In genomic region chr18:37567994-37568359, GRCh38 we compare ENCODE assay signal across 16 cellular contexts. TPM values are rescaled to one million over a fixed set of nuclear protein-coding genes. Genes with fewer than 3 reads are reported as not detected.
DNase-seq lines count a peak whose midpoint lies in the region; ATAC-seq lines count a peak whose summit lies in the region.
"Had no signal": no experiment of that assay in that cellular context is flagged by ENCODE, and none has a peak within 500 bp of the region (broad histone marks: within the 10 kb centered on the region; RNA-seq: fewer than 3 reads in every experiment).

No MANE protein-coding gene starts in this region.

- peaks cover 7% of the 10 kb centered on the region for H3K4me1 ChIP-seq in iPS-15b (ENCODE audit: control insufficient read depth, insufficient read depth, low read length)

- ATAC-seq in T-helper 17 cell (no peak), left colon (no peak)
- ATAC-seq in stimulated activated naive CD8-positive, alpha-beta T cell treated with anti-CD3 and anti-CD28 coated beads, Interleukin-15, amount 100 ng/mL, for 72 hours: peak; percentile 48
- ATAC-seq: HCT116, SK-N-SH treated with all-trans-retinoic acid at 6 μM for 48 hours had no signal

- H3K27me3 Mint-ChIP-seq in activated naive CD4-positive, alpha-beta T cell treated with anti-CD3 and anti-CD28 coated beads, Interleukin-2, amount 50 U/mL, for 24 hours: peaks cover 57% of the 10 kb centered on the region
- peaks cover 70% of the 10 kb centered on the region for H3K27me3 Mint-ChIP-seq in T-helper 17 cell
- peaks cover 77% of the 10 kb centered on the region for H3K27me3 Mint-ChIP-seq in stimulated activated naive CD8-positive, alpha-beta T cell treated with anti-CD3 and anti-CD28 coated beads, Interleukin-15, amount 100 ng/mL, for 72 hours

- H3K9me3 ChIP-seq in T-helper 17 cell (ENCODE audit: control insufficient read depth, low read length, poor library complexity, severe bottlenecking): no peaks in the 10 kb centered on the region
- no peaks in the 10 kb centered on the region for H3K9me3 ChIP-seq in iPS-15b (ENCODE audit: control insufficient read depth, insufficient read depth, low read length)
- H3K9me3 ChIP-seq: testis had no signal

- H3K9me3 Mint-ChIP-seq in activated naive CD4-positive, alpha-beta T cell treated with anti-CD3 and anti-CD28 coated beads, Interleukin-2, amount 50 U/mL, for 24 hours: no peaks in the 10 kb centered on the region
- no peaks in the 10 kb centered on the region for H3K9me3 Mint-ChIP-seq in stimulated activated naive CD8-positive, alpha-beta T cell treated with anti-CD3 and anti-CD28 coated beads, Interleukin-15, amount 100 ng/mL, for 72 hours

- intact Hi-C loops in left colon (cut with DNase I, micrococcal nuclease): no loop called here

- peak overlapping the region; percentile 57 for H3K4me3 Mint-ChIP-seq in activated naive CD4-positive, alpha-beta T cell treated with anti-CD3 and anti-CD28 coated beads, Interleukin-2, amount 50 U/mL, for 24 hours
- H3K4me3 Mint-ChIP-seq in T-helper 17 cell: peak overlapping the region; percentile 73
- H3K4me3 Mint-ChIP-seq in stimulated activated naive CD8-positive, alpha-beta T cell treated with anti-CD3 and anti-CD28 coated beads, Interleukin-15, amount 100 ng/mL, for 72 hours: peak overlapping the region; percentile 5 to 19

- H3K36me3 ChIP-seq in iPS-15b (ENCODE audit: control insufficient read depth, insufficient read depth, low read length): no peaks in the 10 kb centered on the region
- H3K36me3 ChIP-seq: WERI-Rb-1 had no signal

- no peak overlapping the region for H3K27ac Mint-ChIP-seq in activated naive CD4-positive, alpha-beta T cell treated with anti-CD3 and anti-CD28 coated beads, Interleukin-2, amount 50 U/mL, for 24 hours
- no peak overlapping the region for H3K27ac Mint-ChIP-seq in T-helper 17 cell
- H3K27ac Mint-ChIP-seq in stimulated activated naive CD8-positive, alpha-beta T cell treated with anti-CD3 and anti-CD28 coated beads, Interleukin-15, amount 100 ng/mL, for 72 hours: no peak overlapping the region

- H3K4me1 Mint-ChIP-seq in activated naive CD4-positive, alpha-beta T cell treated with anti-CD3 and anti-CD28 coated beads, Interleukin-2, amount 50 U/mL, for 24 hours: peaks cover 20% of the 10 kb centered on the region
- H3K4me1 Mint-ChIP-seq in T-helper 17 cell: peaks cover 7% of the 10 kb centered on the region
- peaks cover 23% of the 10 kb centered on the region for H3K4me1 Mint-ChIP-seq in stimulated activated naive CD8-positive, alpha-beta T cell treated with anti-CD3 and anti-CD28 coated beads, Interleukin-15, amount 100 ng/mL, for 72 hours

- no peak overlapping the region for H3K9ac ChIP-seq in iPS-15b (ENCODE audit: low read depth, low read length)

- H3K36me3 Mint-ChIP-seq in activated naive CD4-positive, alpha-beta T cell treated with anti-CD3 and anti-CD28 coated beads, Interleukin-2, amount 50 U/mL, for 24 hours: no peaks in the 10 kb centered on the region
- no peaks in the 10 kb centered on the region for H3K36me3 Mint-ChIP-seq in T-helper 17 cell (ENCODE audit: low read depth)

- peak overlapping the region; percentile 47 for H3K4me3 ChIP-seq in iPS-15b (ENCODE audit: low read depth, low read length)

- DNase-seq in activated naive CD4-positive, alpha-beta T cell (lab: John Stamatoyannopoulos, UW): no peak
- DNase-seq in T-helper 17 cell (no peak), SKM-1 treated with dmso at 0.1 percent for 144 hours (lab: John Stamatoyannopoulos, UW; ENCODE audit: unreplicated experiment) (no peak), left colon (no peak)
- no peak for DNase-seq in stimulated activated naive CD8-positive, alpha-beta T cell treated with anti-CD3 and anti-CD28 coated beads, Interleukin-15, amount 100 ng/mL, for 72 hours
- no peak for DNase-seq in stimulated activated naive CD4-positive, alpha-beta T cell treated with Interleukin-2 at 50 U/mL for 16 hours (lab: John Stamatoyannopoulos, UW)
- DNase-seq: Calu3; effector CD4-positive, alpha-beta T cell; foreskin melanocyte; testis; WERI-Rb-1 had no signal

- H3K27me3 ChIP-seq in iPS-15b (ENCODE audit: control insufficient read depth, insufficient read depth, low read length): peaks cover 79% of the 10 kb centered on the region
- H3K27me3 ChIP-seq: testis had no signal

RNA-seq across cellular contexts. Expression of gene CELF4, which starts 2.4 kb away (rescaled TPM):
- total RNA-seq in T-helper 17 cell (not detected), left colon (1 to 10 TPM in 1 of 2 donors, under 1 TPM in 1; 0.85 to 1.8 TPM)
- total RNA-seq: A673 had no signal

Comparison
In these comparisons a context has a peak if more than half of its experiments do, and no peak if none do; other contexts are left out.
1. H3K4me3 Mint-ChIP-seq: peak in every context shown above with its lines; median percentile 73 in T-helper 17 cell; 57 in activated naive CD4-positive, alpha-beta T cell treated with anti-CD3 and anti-CD28 coated beads, Interleukin-2, amount 50 U/mL, for 24 hours; 12 in stimulated activated naive CD8-positive, alpha-beta T cell treated with anti-CD3 and anti-CD28 coated beads, Interleukin-15, amount 100 ng/mL, for 72 hours.